In the genomic region with DNA sequence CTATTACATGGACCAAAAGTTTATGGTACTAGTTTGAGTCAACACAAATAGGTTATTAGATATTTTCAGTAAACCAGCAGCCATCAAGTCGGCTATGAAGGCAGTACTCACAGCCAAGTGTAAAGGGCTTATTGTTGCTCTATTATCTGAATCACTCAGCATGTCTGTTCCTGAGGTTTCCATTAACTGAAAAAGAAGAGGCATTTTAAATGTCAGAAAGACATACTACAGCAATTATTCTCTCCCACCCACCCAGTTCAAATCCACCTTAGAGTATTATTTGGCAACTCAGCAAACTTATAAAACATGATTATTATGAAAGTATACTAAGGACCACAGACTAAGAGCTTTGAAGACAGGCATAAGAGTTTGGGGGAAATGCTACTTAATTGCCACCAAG, we compare ENCODE assay signal across 22 cellular contexts.
"Had no signal": no experiment of that assay in that cellular context is flagged by ENCODE, and none has a peak within 500 bp of the region (broad histone marks: within the 10 kb centered on the region; RNA-seq: fewer than 3 reads in every experiment).

No MANE protein-coding gene starts in this region.

- DNase-seq: activated CD4-positive, alpha-beta memory T cell treated with anti-CD3 and anti-CD28 coated beads for 36 hours; activated CD4-positive, alpha-beta T cell treated with anti-CD3 and anti-CD28 coated beads for 4 hours; activated naive CD4-positive, alpha-beta T cell treated with Interleukin-2 at 50 U/mL for 16 hours; activated T-cell treated with anti-CD3 and anti-CD28 coated beads for 4 hours; anterior cingulate cortex; brain microvascular endothelial cell; effector CD8-positive, alpha-beta T cell; mucosa of descending colon; naive B cell; ovary; right lobe of liver; small intestine; stimulated activated CD4-positive, alpha-beta T cell treated with anti-CD3 and anti-CD28 coated beads, Interleukin-4, amount 100 ng/mL, for 1 hour; stimulated activated naive CD8-positive, alpha-beta T cell treated with anti-CD3 and anti-CD28 coated beads, Interleukin-15, amount 100 ng/mL, for 72 hours; transverse colon had no signal

- H3K36me3 ChIP-seq: ovary had no signal

- H3K9me3 Mint-ChIP-seq: activated T-helper 2 cell treated with anti-CD3 and anti-CD28 coated beads, Interferon-gamma antibody, Interleukin-2, Interleukin-4, amounts not matched to agents 10 μg/mL and 5 μg/mL and 100 μg/mL, durations not matched to agents 14 hours and 24 hours and 36 hours; memory B cell; stimulated activated naive CD8-positive, alpha-beta T cell treated with anti-CD3 and anti-CD28 coated beads, Interleukin-15, amount 100 ng/mL, for 72 hours; T-helper 2 cell treated with Interferon-gamma antibody and Interleukin-4, amounts not matched to agents 5 μg/mL and 100 μg/mL, for 36 hours had no signal

- H3K4me1 ChIP-seq: esophagus muscularis mucosa, right lobe of liver, suprapubic skin, transverse colon had no signal

- H3K27me3 Mint-ChIP-seq: activated CD4-positive, alpha-beta memory T cell treated with anti-CD3 and anti-CD28 coated beads for 36 hours; memory B cell; naive B cell; stimulated activated naive CD8-positive, alpha-beta T cell treated with anti-CD3 and anti-CD28 coated beads, Interleukin-15, amount 100 ng/mL, for 72 hours had no signal

- H3K27ac ChIP-seq: brain microvascular endothelial cell, esophagus muscularis mucosa, ovary, right lobe of liver, suprapubic skin had no signal

- H3K4me1 Mint-ChIP-seq: stimulated activated naive CD8-positive, alpha-beta T cell treated with anti-CD3 and anti-CD28 coated beads, Interleukin-15, amount 100 ng/mL, for 72 hours had no signal

- ATAC-seq: mucosa of descending colon; right lobe of liver; stimulated activated naive CD8-positive, alpha-beta T cell treated with anti-CD3 and anti-CD28 coated beads, Interleukin-15, amount 100 ng/mL, for 72 hours had no signal

- H3K27ac Mint-ChIP-seq: activated CD4-positive, alpha-beta memory T cell treated with anti-CD3 and anti-CD28 coated beads for 36 hours; activated T-helper 2 cell treated with anti-CD3 and anti-CD28 coated beads, Interferon-gamma antibody, Interleukin-2, Interleukin-4, amounts not matched to agents 10 μg/mL and 5 μg/mL and 100 μg/mL, durations not matched to agents 14 hours and 24 hours and 36 hours; memory B cell; stimulated activated naive CD8-positive, alpha-beta T cell treated with anti-CD3 and anti-CD28 coated beads, Interleukin-15, amount 100 ng/mL, for 72 hours had no signal

- H3K27me3 ChIP-seq: brain microvascular endothelial cell, esophagus muscularis mucosa, ovary, right lobe of liver, suprapubic skin, transverse colon had no signal

- H3K4me3 ChIP-seq: esophagus muscularis mucosa, mucosa of descending colon, ovary, right lobe of liver, suprapubic skin, transverse colon had no signal

- H3K4me3 Mint-ChIP-seq: activated CD4-positive, alpha-beta memory T cell treated with anti-CD3 and anti-CD28 coated beads for 36 hours; memory B cell; naive B cell; stimulated activated naive CD8-positive, alpha-beta T cell treated with anti-CD3 and anti-CD28 coated beads, Interleukin-15, amount 100 ng/mL, for 72 hours; T-helper 2 cell treated with Interferon-gamma antibody and Interleukin-4, amounts not matched to agents 5 μg/mL and 100 μg/mL, for 36 hours had no signal

- H3K9me3 ChIP-seq: esophagus muscularis mucosa, mucosa of descending colon, ovary, right lobe of liver, suprapubic skin, transverse colon had no signal

- FAIRE-seq: endothelial cell of umbilical vein, small intestine, TTC549 had no signal
